In genomic region chr10:4549254-4549653, GRCh38 we compare ENCODE assay signal across 18 cellular contexts.
"Had no signal": no experiment of that assay in that cellular context is flagged by ENCODE, and none has a peak within 500 bp of the region (broad histone marks: within the 10 kb centered on the region; RNA-seq: fewer than 3 reads in every experiment).

No MANE protein-coding gene starts in this region.

- H3K4me3 ChIP-seq: left lung, psoas muscle, right lobe of liver, spleen, upper lobe of left lung had no signal

- DNase-seq: activated CD4-positive, alpha-beta memory T cell treated with anti-CD3 and anti-CD28 coated beads, Interleukin-2, amount 10 ng/mL, durations not matched to agents 7 days and 5 days; activated CD4-positive, alpha-beta T cell treated with anti-CD3 and anti-CD28 coated beads for 36 hours; activated naive CD4-positive, alpha-beta T cell treated with anti-CD3 and anti-CD28 coated beads, Interleukin-2, amount 10 ng/mL, durations not matched to agents 7 days and 5 days; activated T-cell treated with anti-CD3 and anti-CD28 coated beads, Interleukin-2, amount 50 U/mL, for 24 hours; left lung; natural killer cell; occipital lobe; psoas muscle; right lobe of liver; spleen; stimulated activated naive CD8-positive, alpha-beta T cell treated with anti-CD3 and anti-CD28 coated beads, Interleukin-15, amount 100 ng/mL, for 72 hours; T-cell; T1000; upper lobe of left lung; WERI-Rb-1 had no signal

- ATAC-seq: activated CD4-positive, alpha-beta T cell treated with anti-CD3 and anti-CD28 coated beads for 36 hours; esophagus mucosa; left lung; natural killer cell; psoas muscle; right lobe of liver; stimulated activated naive CD8-positive, alpha-beta T cell treated with anti-CD3 and anti-CD28 coated beads, Interleukin-15, amount 100 ng/mL, for 72 hours; T-cell had no signal

- FAIRE-seq: endometrium, keratinocyte had no signal

- H3K27me3 ChIP-seq: left lung, right lobe of liver, spleen, upper lobe of left lung had no signal

- H3K36me3 ChIP-seq: left lung, right lobe of liver, spleen, upper lobe of left lung, WERI-Rb-1 had no signal

- H3K9me3 ChIP-seq: left lung, psoas muscle, right lobe of liver, spleen, upper lobe of left lung had no signal

- H3K27ac ChIP-seq: left lung, psoas muscle, right lobe of liver, spleen, upper lobe of left lung, WERI-Rb-1 had no signal

- H3K4me1 ChIP-seq: left lung, psoas muscle, right lobe of liver, spleen, upper lobe of left lung had no signal
